In the genomic region with DNA sequence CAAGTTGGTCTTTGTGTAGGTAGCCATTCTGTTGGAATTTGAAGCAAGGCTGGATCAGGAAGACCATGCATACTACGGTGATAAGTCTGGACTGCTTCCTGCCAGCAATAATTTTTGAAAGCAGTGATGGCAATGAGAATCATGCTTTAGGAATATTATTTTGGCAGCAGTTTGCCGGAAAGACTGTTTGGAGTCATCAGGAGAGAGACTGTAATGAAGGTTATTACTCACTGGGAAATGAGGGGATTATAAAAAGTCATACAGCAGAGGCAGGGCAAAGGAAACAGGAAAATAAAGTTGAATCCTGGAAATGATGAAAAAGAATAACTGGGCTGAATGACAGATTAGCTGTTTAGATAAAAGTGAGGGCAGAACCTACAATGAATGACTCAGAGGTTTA, we compare ENCODE assay signal across 1 cellular context.
TF ChIP-seq lines count a peak whose summit lies in the region.

No MANE protein-coding gene starts in this region.

TF ChIP-seq in SK-N-SH, 30 proteins besides CTCF, POLR2A, EP300 and RAD21 (continued from another document):
- TF ChIP-seq, protein P1, sequence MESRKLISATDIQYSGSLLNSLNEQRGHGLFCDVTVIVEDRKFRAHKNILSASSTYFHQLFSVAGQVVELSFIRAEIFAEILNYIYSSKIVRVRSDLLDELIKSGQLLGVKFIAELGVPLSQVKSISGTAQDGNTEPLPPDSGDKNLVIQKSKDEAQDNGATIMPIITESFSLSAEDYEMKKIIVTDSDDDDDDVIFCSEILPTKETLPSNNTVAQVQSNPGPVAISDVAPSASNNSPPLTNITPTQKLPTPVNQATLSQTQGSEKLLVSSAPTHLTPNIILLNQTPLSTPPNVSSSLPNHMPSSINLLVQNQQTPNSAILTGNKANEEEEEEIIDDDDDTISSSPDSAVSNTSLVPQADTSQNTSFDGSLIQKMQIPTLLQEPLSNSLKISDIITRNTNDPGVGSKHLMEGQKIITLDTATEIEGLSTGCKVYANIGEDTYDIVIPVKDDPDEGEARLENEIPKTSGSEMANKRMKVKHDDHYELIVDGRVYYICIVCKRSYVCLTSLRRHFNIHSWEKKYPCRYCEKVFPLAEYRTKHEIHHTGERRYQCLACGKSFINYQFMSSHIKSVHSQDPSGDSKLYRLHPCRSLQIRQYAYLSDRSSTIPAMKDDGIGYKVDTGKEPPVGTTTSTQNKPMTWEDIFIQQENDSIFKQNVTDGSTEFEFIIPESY (IDR thresholded peaks at IDR 0.05; ENCODE audit: borderline replicate concordance, low read depth): no peak
- TF ChIP-seq GABPA (IDR thresholded peaks at IDR 0.05; ENCODE audit: low read depth): no peak
TF ChIP-seq in SK-N-SH: peak in this region for 0.
